Comparison of ENCODE assay signal across 24 cellular contexts in genomic region chr10:116511365-116511764, GRCh38. TPM values are rescaled to one million over a fixed set of nuclear protein-coding genes. Genes with fewer than 3 reads are reported as not detected.
"Had no signal": no experiment of that assay in that cellular context is flagged by ENCODE, and none has a peak within 500 bp of the region (broad histone marks: within the 10 kb centered on the region; RNA-seq: fewer than 3 reads in every experiment).

No MANE protein-coding gene starts in this region.

- DNase-seq: activated CD4-positive, alpha-beta T cell treated with anti-CD3 and anti-CD28 coated beads, Interleukin-2, amount 50 U/mL, for 1 hour; activated CD4-positive, CD25-positive, alpha-beta regulatory T cell treated with anti-CD3 and anti-CD28 coated beads, Interleukin-2, amount 50 U/mL, for 72 hours; activated CD8-positive, alpha-beta memory T cell treated with anti-CD3 and anti-CD28 coated beads for 24 hours; activated CD8-positive, alpha-beta memory T cell treated with anti-CD3 and anti-CD28 coated beads, Interleukin-2, amount 50 U/mL, for 48 hours; activated effector memory CD4-positive, alpha-beta T cell treated with anti-CD3 and anti-CD28 coated beads, Interleukin-2, amount 50 U/mL, for 16 hours; activated T-cell treated with anti-CD3 and anti-CD28 coated beads, Interleukin-2, amount 50 U/mL, for 72 hours; effector CD4-positive, alpha-beta T cell; left cardiac atrium; naive thymus-derived CD8-positive, alpha-beta T cell; sigmoid colon; stimulated activated CD4-positive, alpha-beta T cell treated with anti-CD3 and anti-CD28 coated beads, Interleukin-4, amount 100 ng/mL, for 24 hours; T-helper 1 cell; T1000; upper lobe of left lung had no signal

- H3K27ac ChIP-seq: sigmoid colon, thoracic aorta, upper lobe of left lung had no signal

- H3K9me3 Mint-ChIP-seq: activated naive CD4-positive, alpha-beta T cell treated with anti-CD3 and anti-CD28 coated beads, Interleukin-2, amount 50 U/mL, for 24 hours; activated T-cell treated with anti-CD3 and anti-CD28 coated beads, Interleukin-2, amount 50 U/mL, for 72 hours had no signal

- H3K36me3 Mint-ChIP-seq: activated naive CD4-positive, alpha-beta T cell treated with anti-CD3 and anti-CD28 coated beads, Interleukin-2, amount 50 U/mL, for 24 hours; naive thymus-derived CD8-positive, alpha-beta T cell; stimulated activated effector memory CD8-positive, alpha-beta T cell treated with anti-CD3 and anti-CD28 coated beads, Interleukin-12 subunit alpha, Interleukin-12 subunit beta, amount 100 ng/mL, for 72 hours had no signal

- H3K4me3 ChIP-seq: sigmoid colon, thoracic aorta, upper lobe of left lung had no signal

- ATAC-seq: activated T-cell treated with anti-CD3 and anti-CD28 coated beads, Interleukin-2, amount 50 U/mL, for 72 hours; esophagus mucosa; left cardiac atrium; naive thymus-derived CD8-positive, alpha-beta T cell; stimulated activated effector memory CD8-positive, alpha-beta T cell treated with anti-CD3 and anti-CD28 coated beads, Interleukin-12 subunit alpha, Interleukin-12 subunit beta, amount 100 ng/mL, for 72 hours had no signal

- H3K4me3 Mint-ChIP-seq: activated naive CD4-positive, alpha-beta T cell treated with anti-CD3 and anti-CD28 coated beads, Interleukin-2, amount 50 U/mL, for 24 hours; activated T-cell treated with anti-CD3 and anti-CD28 coated beads, Interleukin-2, amount 50 U/mL, for 72 hours; naive thymus-derived CD8-positive, alpha-beta T cell; stimulated activated effector memory CD8-positive, alpha-beta T cell treated with anti-CD3 and anti-CD28 coated beads, Interleukin-12 subunit alpha, Interleukin-12 subunit beta, amount 100 ng/mL, for 72 hours had no signal

- H3K4me1 ChIP-seq: sigmoid colon, upper lobe of left lung had no signal

- H3K27me3 ChIP-seq: sigmoid colon, upper lobe of left lung had no signal

- H3K27me3 Mint-ChIP-seq: activated naive CD4-positive, alpha-beta T cell treated with anti-CD3 and anti-CD28 coated beads, Interleukin-2, amount 50 U/mL, for 24 hours had no signal

- H3K4me1 Mint-ChIP-seq: activated naive CD4-positive, alpha-beta T cell treated with anti-CD3 and anti-CD28 coated beads, Interleukin-2, amount 50 U/mL, for 24 hours; naive thymus-derived CD8-positive, alpha-beta T cell; stimulated activated effector memory CD8-positive, alpha-beta T cell treated with anti-CD3 and anti-CD28 coated beads, Interleukin-12 subunit alpha, Interleukin-12 subunit beta, amount 100 ng/mL, for 72 hours had no signal

- H3K27ac Mint-ChIP-seq: activated naive CD4-positive, alpha-beta T cell treated with anti-CD3 and anti-CD28 coated beads, Interleukin-2, amount 50 U/mL, for 24 hours; activated T-cell treated with anti-CD3 and anti-CD28 coated beads, Interleukin-2, amount 50 U/mL, for 72 hours; naive thymus-derived CD8-positive, alpha-beta T cell; stimulated activated effector memory CD8-positive, alpha-beta T cell treated with anti-CD3 and anti-CD28 coated beads, Interleukin-12 subunit alpha, Interleukin-12 subunit beta, amount 100 ng/mL, for 72 hours had no signal

- H3K36me3 ChIP-seq: sigmoid colon, thoracic aorta, upper lobe of left lung had no signal

- FAIRE-seq: astrocyte, bronchial epithelial cell, islet of Langerhans had no signal

- H3K9me3 ChIP-seq: sigmoid colon, thoracic aorta, upper lobe of left lung had no signal

RNA-seq across cellular contexts. Expression of gene PNLIP, which starts 34.4 kb away (rescaled TPM):
- total RNA-seq: activated T-cell treated with anti-CD3 and anti-CD28 coated beads, Interleukin-2, amount 50 U/mL, for 72 hours; astrocyte; cerebellum; esophagus mucosa; glomerular endothelial cell; left cardiac atrium; naive thymus-derived CD8-positive, alpha-beta T cell; renal cortical epithelial cell; sigmoid colon had no signal
- polyA plus RNA-seq: naive thymus-derived CD8-positive, alpha-beta T cell had no signal
